Comparison of ENCODE assay signal across 8 cellular contexts in genomic region chr11:78420255-78420764, GRCh38. TPM values are rescaled to one million over a fixed set of nuclear protein-coding genes. Genes with fewer than 3 reads are reported as not detected.
DNase-seq lines count a peak whose midpoint lies in the region; ATAC-seq, FAIRE-seq and TF ChIP-seq lines count a peak whose summit lies in the region.

No MANE protein-coding gene starts in this region.

- H3K36me3 ChIP-seq in DND-41 (ENCODE audit: insufficient read depth, low read length) (no peaks in the 10 kb centered on the region; the same call in 1 of the 2 replicates), keratinocyte (ENCODE audit: control insufficient read depth in 2 of 2, extremely low read depth in 1 of 2, insufficient read depth in 2 of 2, low read length in 2 of 2) (no peaks in the 10 kb centered on the region), smooth muscle cell (ENCODE audit: low read depth) (no peaks in the 10 kb centered on the region)

- H3F3A ChIP-seq in smooth muscle cell (ENCODE audit: low read depth): peaks cover 15% of the 10 kb centered on the region

- H3K4me1 ChIP-seq in DND-41 (ENCODE audit: insufficient read depth, low read length) (peaks cover 83% of the 10 kb centered on the region), keratinocyte (ENCODE audit: control insufficient read depth, extremely low read depth, insufficient read depth, low read length) (peaks cover 20% of the 10 kb centered on the region), smooth muscle cell (ENCODE audit: low read depth) (peaks cover 29% of the 10 kb centered on the region)

- DNase-seq in DND-41 (peak; percentile 84), T-helper 2 cell (peak in 4 of 5 experiments; percentile 18 to 61 (median 23)), T47D (ENCODE audit: low read depth in 1 of 2, low spot score in 1 of 2) (peak; percentile 52 to 72), keratinocyte (ENCODE audit: low read depth, low spot score) (no peak), smooth muscle cell (lab: John Stamatoyannopoulos, UW; ENCODE audit: unreplicated experiment) (peak; percentile 25), GDM1 (lab: John Stamatoyannopoulos, UW) (no peak)

- ATAC-seq in DND-41 (ENCODE audit: insufficient read depth, low read depth) (peak; percentile 10), GM19351 (IDR thresholded peaks at IDR 0.05; ENCODE audit: unreplicated experiment) (no peak)

- dilution Hi-C loops in keratinocyte (cut with MboI; ENCODE audit: extremely low pct_ligation_motif_present, low sequenced_read_pairs): no loop called here

- H4K20me1 ChIP-seq in DND-41 (ENCODE audit: insufficient read depth, low read length): no peaks in the 10 kb centered on the region
- H4K20me1 ChIP-seq in keratinocyte (ENCODE audit: control insufficient read depth, extremely low read depth, insufficient read depth, low read length): no peaks in the 10 kb centered on the region
- no peaks in the 10 kb centered on the region for H4K20me1 ChIP-seq in smooth muscle cell (ENCODE audit: low read depth)

- in situ Hi-C loops in T47D (cut with HindIII; ENCODE audit: low pct_unique_long_range_greater_than_20kb, low sequenced_read_pairs): no loop called here

- H3K79me2 ChIP-seq in DND-41 (ENCODE audit: insufficient read depth, low read length) (peaks cover 46% of the 10 kb centered on the region), keratinocyte (ENCODE audit: control insufficient read depth, insufficient read depth, low read length) (no peaks in the 10 kb centered on the region), smooth muscle cell (ENCODE audit: low read depth) (peaks cover 11% of the 10 kb centered on the region)

- H3K4me3 ChIP-seq in DND-41 (ENCODE audit: low read depth in 1 of 2, low read length in 2 of 2) (peak overlapping the region in 1 of 2 experiments; percentile 52; a peak in 2 of 4 replicates), keratinocyte (ENCODE audit: control insufficient read depth in 2 of 3, extremely low read depth in 1 of 3, insufficient read depth in 2 of 3, low read depth in 1 of 3, low read length in 3 of 3) (no peak overlapping the region), smooth muscle cell (no peak overlapping the region)

- no peak for FAIRE-seq in keratinocyte (lab: Jason Lieb, UNC)

- 13% methylated on average over 9 of the region's 9 CpGs for WGBS in smooth muscle cell (ENCODE audit: low lambda C conversion rate)

- H3K9me1 ChIP-seq in keratinocyte (ENCODE audit: control insufficient read depth, extremely low read depth, insufficient read depth, low read length): no peaks in the 10 kb centered on the region

- H3K27ac ChIP-seq in DND-41 (ENCODE audit: low read length): peak overlapping the region; percentile 99
- H3K27ac ChIP-seq in keratinocyte (ENCODE audit: control insufficient read depth, insufficient read depth, low read length): no peak overlapping the region
- peak overlapping the region; percentile 85 for H3K27ac ChIP-seq in smooth muscle cell (ENCODE audit: low read depth)

- H3K27me3 ChIP-seq in DND-41 (ENCODE audit: insufficient read depth, low read length, poor library complexity): no peaks in the 10 kb centered on the region
- peaks cover 13% of the 10 kb centered on the region for H3K27me3 ChIP-seq in keratinocyte (ENCODE audit: control insufficient read depth, extremely low read depth, insufficient read depth, low read length)
- no peaks in the 10 kb centered on the region for H3K27me3 ChIP-seq in smooth muscle cell (ENCODE audit: low read depth)

- H3K9me3 ChIP-seq in DND-41 (ENCODE audit: insufficient read depth, low read length, severe bottlenecking) (no peaks in the 10 kb centered on the region), keratinocyte (ENCODE audit: control insufficient read depth, low read depth, low read length) (no peaks in the 10 kb centered on the region), smooth muscle cell (replicated peaks; ENCODE audit: low read depth) (no peaks in the 10 kb centered on the region)

- TF ChIP-seq CTCF in DND-41 (IDR thresholded peaks at IDR 0.05; ENCODE audit: borderline replicate concordance, extremely low read depth, low read length, poor library complexity, severe bottlenecking) (peak; percentile 84), LNCAP (IDR thresholded peaks at IDR 0.05) (peak; percentile 59), keratinocyte (optimal IDR thresholded peaks at IDR 0.05 in 1 of 3, IDR thresholded peaks at IDR 0.05 in 1 of 3, conservative IDR thresholded peaks at IDR 0.05 in 1 of 3; ENCODE audit: extremely low read depth in 1 of 3, insufficient read depth in 2 of 3, low read length in 3 of 3) (peak; percentile 46 to 64 (median 54)), smooth muscle cell (IDR thresholded peaks at IDR 0.05; ENCODE audit: borderline replicate concordance, insufficient read depth, poor library complexity, severe bottlenecking) (peak; percentile 59)

- H3K4me2 ChIP-seq in DND-41 (ENCODE audit: insufficient read depth, low read length): peak overlapping the region; percentile 83
- no peak overlapping the region for H3K4me2 ChIP-seq in keratinocyte (ENCODE audit: control insufficient read depth, extremely low read depth, insufficient read depth, low read depth, low read length)
- H3K4me2 ChIP-seq in smooth muscle cell: peak overlapping the region; percentile 58

- H3K9ac ChIP-seq in DND-41 (ENCODE audit: low read depth, low read length) (peak overlapping the region; percentile 92), keratinocyte (ENCODE audit: control insufficient read depth, extremely low read depth, insufficient read depth, low read length) (no peak overlapping the region), smooth muscle cell (ENCODE audit: low read depth) (peak overlapping the region; percentile 34)

- H2AFZ ChIP-seq in DND-41 (ENCODE audit: low read depth, low read length) (peak overlapping the region; percentile 63), keratinocyte (ENCODE audit: control insufficient read depth, low read length) (no peak overlapping the region), smooth muscle cell (ENCODE audit: low read depth) (no peak overlapping the region)

RNA-seq across cellular contexts. Expression of gene GAB2, which starts 2.7 kb away (rescaled TPM):
- 0.36 to 1.2 TPM (median 0.68 TPM) in 3 replicates for polyA plus RNA-seq in keratinocyte
- 2.2 TPM for polyA plus RNA-seq in keratinocyte (2011; ENCODE audit: low read depth)
- 0.94 and 1.3 TPM in 2 replicates for polyA plus RNA-seq in keratinocyte (2011; cell fraction: cytosol; rRNA removed)
- polyA plus RNA-seq in keratinocyte (2011; cell fraction: nucleus; rRNA removed): 2.8 TPM in 2 replicates
- 0.40 and 5.0 TPM in 2 replicates for polyA plus RNA-seq in keratinocyte (2012; ENCODE audit: low replicate concordance)
- polyA minus RNA-seq in keratinocyte: 0.74 to 3.8 TPM (median 3.7 TPM) in 3 replicates
- 1.7 TPM for polyA minus RNA-seq in keratinocyte (2011; cell fraction: cytosol; rRNA and poly(A)+ RNA removed)
- 1.8 and 2.6 TPM in 2 replicates for polyA minus RNA-seq in keratinocyte (2011; cell fraction: nucleus; rRNA and poly(A)+ RNA removed)
- total RNA-seq in smooth muscle cell: 9.7 and 15.0 TPM in 2 replicates
- polyA plus RNA-seq in smooth muscle cell: 4.2 and 7.7 TPM in 2 replicates

Comparison
In these comparisons a context has a peak if more than half of its experiments do, and no peak if none do; other contexts are left out.
1. DNase-seq: peak in DND-41 (single experiment), T-helper 2 cell (4 of 5), T47D (2 of 2) and smooth muscle cell (single experiment); none in keratinocyte (single experiment) and GDM1 (single experiment).
2. Peak in every context shown above with its lines, with median percentiles within 50 percentile points of each other: CTCF ChIP-seq.